25 cellular contexts compared by ENCODE assay signal in genomic region chr14:52733824-52734223, GRCh38. TPM values are rescaled to one million over a fixed set of nuclear protein-coding genes. Genes with fewer than 3 reads are reported as not detected.
DNase-seq lines count a peak whose midpoint lies in the region; FAIRE-seq and TF ChIP-seq lines count a peak whose summit lies in the region.
"Had no signal": no experiment of that assay in that cellular context is flagged by ENCODE, and none has a peak within 500 bp of the region (broad histone marks: within the 10 kb centered on the region; RNA-seq: fewer than 3 reads in every experiment).

No MANE protein-coding gene starts in this region.

- no peak overlapping the region for H4K91ac ChIP-seq in neuronal stem cell (ENCODE audit: low read depth, low read length, poor library complexity)

- no peak for TF ChIP-seq CTCF in endothelial cell (IDR thresholded peaks at IDR 0.05; ENCODE audit: unreplicated experiment)

- no peak overlapping the region for H3K4ac ChIP-seq in neuronal stem cell (ENCODE audit: low read length)

- FAIRE-seq in HTR-8/SVneo (lab: Jason Lieb, UNC): peak; percentile 58
- FAIRE-seq: colon had no signal

- H3K9me3 Mint-ChIP-seq in endothelial cell (ENCODE audit: unreplicated experiment): no peaks in the 10 kb centered on the region
- H3K9me3 Mint-ChIP-seq: activated naive CD8-positive, alpha-beta T cell treated with anti-CD3 and anti-CD28 coated beads, Interleukin-2, amount 10 ng/mL, durations not matched to agents 7 days and 5 days; natural killer cell had no signal

- H2BK12ac ChIP-seq in neuronal stem cell (ENCODE audit: low read length): no peak overlapping the region

- peaks cover 5% of the 10 kb centered on the region for H3K79me1 ChIP-seq in neuronal stem cell (ENCODE audit: low read depth, low read length)

- H2BK5ac ChIP-seq in neuronal stem cell (ENCODE audit: low read length): no peak overlapping the region

- no peaks in the 10 kb centered on the region for H3K27me3 Mint-ChIP-seq in endothelial cell (ENCODE audit: unreplicated experiment)
- H3K27me3 Mint-ChIP-seq: activated naive CD8-positive, alpha-beta T cell treated with anti-CD3 and anti-CD28 coated beads, Interleukin-2, amount 10 ng/mL, durations not matched to agents 7 days and 5 days had no signal

- peak overlapping the region; percentile 64 for H3K27ac ChIP-seq in neuronal stem cell (replicated peaks; ENCODE audit: low read length)
- H3K27ac ChIP-seq: ascending aorta, GM23248, ovary, SJSA1, transverse colon had no signal

- no peak overlapping the region for H4K8ac ChIP-seq in neuronal stem cell (ENCODE audit: low read depth, low read length)

- H2BK15ac ChIP-seq in neuronal stem cell (ENCODE audit: low read length): no peak overlapping the region

- peaks cover 19% of the 10 kb centered on the region for H3K36me3 Mint-ChIP-seq in endothelial cell (ENCODE audit: low read depth, unreplicated experiment)

- DNase-seq in ELF-1 (ENCODE audit: low read depth, low spot score) (peak; percentile 30), HTR-8/SVneo (ENCODE audit: insufficient read length, low spot score) (no peak), endothelial cell (ENCODE audit: low spot score) (no peak), neuronal stem cell (ENCODE audit: low spot score) (no peak), NCI-H128 (lab: John Stamatoyannopoulos, UW; ENCODE audit: unreplicated experiment) (no peak), OCI-M2 (lab: John Stamatoyannopoulos, UW; ENCODE audit: unreplicated experiment) (no peak), EL (no peak)
- DNase-seq: activated CD8-positive, alpha-beta memory T cell treated with anti-CD3 and anti-CD28 coated beads, Interleukin-2, amount 50 U/mL, for 4 hours; activated naive CD8-positive, alpha-beta T cell treated with anti-CD3 and anti-CD28 coated beads, Interleukin-2, amount 10 ng/mL, durations not matched to agents 7 days and 5 days; DMS79; effector memory CD4-positive, alpha-beta T cell; erythroblast; GM23248; head of caudate nucleus; midbrain; natural killer cell; NCI-H1092; NCI-H1694 treated with DMSO at 0.1 percent for 48 hours; NCI-H446 treated with DMSO at 0.1 percent for 48 hours; ovary; stimulated activated CD4-positive, alpha-beta T cell treated with anti-CD3 and anti-CD28 coated beads, Interleukin-4, amount 100 ng/mL, for 24 hours; transverse colon had no signal

- H3K4me2 ChIP-seq in neuronal stem cell (ENCODE audit: insufficient read depth, low read length, poor library complexity, severe bottlenecking): no peak overlapping the region

- H3K4me3 Mint-ChIP-seq in endothelial cell (ENCODE audit: unreplicated experiment): peak overlapping the region; percentile 52
- H3K4me3 Mint-ChIP-seq: activated naive CD8-positive, alpha-beta T cell treated with anti-CD3 and anti-CD28 coated beads, Interleukin-2, amount 10 ng/mL, durations not matched to agents 7 days and 5 days had no signal

- H3K9me3 ChIP-seq in neuronal stem cell (replicated peaks in 1 of 2; ENCODE audit: control insufficient read depth in 2 of 2, insufficient read depth in 1 of 2, low read depth in 1 of 2, low read length in 2 of 2): peaks cover 2 to 11% of the 10 kb centered on the region in 2 donors
- H3K9me3 ChIP-seq: ascending aorta, ovary, SJSA1, transverse colon had no signal

- no peak overlapping the region for H3K23ac ChIP-seq in neuronal stem cell (ENCODE audit: low read depth, low read length, poor library complexity)

- H3K14ac ChIP-seq in neuronal stem cell (ENCODE audit: low read length): no peak overlapping the region

- peaks cover 26% of the 10 kb centered on the region for H3K4me1 Mint-ChIP-seq in endothelial cell (ENCODE audit: unreplicated experiment)

- WGBS in neuronal stem cell (ENCODE audit: extremely low coverage in 2 of 2, insufficient read length in 2 of 2, insufficient replicate concordance in 1 of 2), 2 donors: no CpG with 5 or more reads among the region's 9 CpGs

- no peak overlapping the region for H3K4me3 ChIP-seq in neuronal stem cell (ENCODE audit: low read length in 2 of 2)
- H3K4me3 ChIP-seq: ascending aorta, GM23248, ovary, SJSA1, transverse colon had no signal

- no peaks in the 10 kb centered on the region for H3K27me3 ChIP-seq in neuronal stem cell (ENCODE audit: control insufficient read depth in 3 of 3, insufficient read depth in 3 of 3, low read depth in 1 of 3, low read length in 3 of 3)
- H3K27me3 ChIP-seq: ascending aorta, ovary, SJSA1, transverse colon had no signal

- no peak overlapping the region for H3K9ac ChIP-seq in neuronal stem cell (ENCODE audit: low read depth, low read length, poor library complexity)
- H3K9ac ChIP-seq: GM23248 had no signal

- peaks cover 6 to 47% of the 10 kb centered on the region in 2 donors for H3K36me3 ChIP-seq in neuronal stem cell (replicated peaks in 1 of 2; ENCODE audit: control insufficient read depth in 2 of 2, insufficient read depth in 2 of 2, low read length in 2 of 2)
- H3K36me3 ChIP-seq: ascending aorta, ovary, transverse colon had no signal

- no peak overlapping the region for H2AFZ ChIP-seq in neuronal stem cell (ENCODE audit: low read length)
- H2AFZ ChIP-seq: GM23248 had no signal

- no peak overlapping the region for H2BK120ac ChIP-seq in neuronal stem cell (ENCODE audit: low read depth, low read length)

- no peak overlapping the region for H3K27ac Mint-ChIP-seq in endothelial cell (ENCODE audit: unreplicated experiment)
- H3K27ac Mint-ChIP-seq: activated naive CD8-positive, alpha-beta T cell treated with anti-CD3 and anti-CD28 coated beads, Interleukin-2, amount 10 ng/mL, durations not matched to agents 7 days and 5 days had no signal

- no peak overlapping the region for H2AK5ac ChIP-seq in neuronal stem cell (ENCODE audit: low read depth, low read length)

- H3K4me1 ChIP-seq in neuronal stem cell (ENCODE audit: control insufficient read depth in 2 of 2, insufficient read depth in 1 of 2, low read depth in 1 of 2, low read length in 2 of 2): peaks cover 5 to 6% of the 10 kb centered on the region in 2 donors

- no peak overlapping the region for H3K18ac ChIP-seq in neuronal stem cell (ENCODE audit: low read length)

RNA-seq across cellular contexts. Expression of gene STYX, which starts 3.9 kb away (rescaled TPM):
- total RNA-seq in endothelial cell (ENCODE audit: unreplicated experiment): 17.0 TPM
- polyA plus RNA-seq in neuronal stem cell (2013, experiment 1 of 2): 20.6 TPM
- polyA plus RNA-seq in neuronal stem cell (2013, experiment 2 of 2): 20.9 TPM

RNA-seq across cellular contexts. Expression of gene PSMC6, which starts 26.8 kb away (rescaled TPM):
- total RNA-seq in endothelial cell (ENCODE audit: unreplicated experiment): 75.7 TPM
- 94.3 TPM for polyA plus RNA-seq in neuronal stem cell (2013, experiment 1 of 2)
- 98.9 TPM for polyA plus RNA-seq in neuronal stem cell (2013, experiment 2 of 2)

RNA-seq across cellular contexts. Expression of gene ERO1A, which starts 38.5 kb away (rescaled TPM):
- total RNA-seq in endothelial cell (ENCODE audit: unreplicated experiment): 32.2 TPM
- 35.3 TPM for polyA plus RNA-seq in neuronal stem cell (2013, experiment 1 of 2)
- 35.8 TPM for polyA plus RNA-seq in neuronal stem cell (2013, experiment 2 of 2)

RNA-seq across cellular contexts. Expression of gene GNPNAT1, which starts 57.6 kb away (rescaled TPM):
- 12.0 TPM for total RNA-seq in endothelial cell (ENCODE audit: unreplicated experiment)
- 28.3 TPM for polyA plus RNA-seq in neuronal stem cell (2013, experiment 1 of 2)
- 26.1 TPM for polyA plus RNA-seq in neuronal stem cell (2013, experiment 2 of 2)
